Comparison of ENCODE assay signal across 1 cellular context in genomic region chr4:98664959-98665358, GRCh38.
TF ChIP-seq lines count a peak whose summit lies in the region.

No MANE protein-coding gene starts in this region.

TF ChIP-seq in H1, 55 proteins besides CTCF, POLR2A, EP300 and RAD21 (continued from another document):
- TF ChIP-seq E2F6 (IDR thresholded peaks at IDR 0.05) (no peak), KDM4A (IDR thresholded peaks at IDR 0.05; ENCODE audit: low read depth, low read length, severe bottlenecking) (no peak), MAFK (IDR thresholded peaks at IDR 0.05; ENCODE audit: low read depth, low read length) (no peak), MAX (IDR thresholded peaks at IDR 0.05) (0 out of 2 replicates have a peak, but pooled peaks have one; percentile 35)
TF ChIP-seq in H1: peak in this region for 2.
